In genomic region chr2:129981689-129982088, GRCh38 we compare ENCODE assay signal across 6 cellular contexts. TPM values are rescaled to one million over a fixed set of nuclear protein-coding genes. Genes with fewer than 3 reads are reported as not detected.
"Had no signal": no experiment of that assay in that cellular context is flagged by ENCODE, and none has a peak within 500 bp of the region (broad histone marks: within the 10 kb centered on the region; RNA-seq: fewer than 3 reads in every experiment).

No MANE protein-coding gene starts in this region.

RNA-seq across cellular contexts. Expression of gene RAB6C, which starts 2.2 kb away (rescaled TPM):
- total RNA-seq: epithelial cell of proximal tubule; esophagus squamous epithelium; left lung; naive thymus-derived CD8-positive, alpha-beta T cell; right lobe of liver; upper lobe of left lung had no signal
- polyA plus RNA-seq: naive thymus-derived CD8-positive, alpha-beta T cell had no signal
